ENCODE assay signal across 1 cellular context in genomic region chr22:31630331-31631329, GRCh38.
TF ChIP-seq lines count a peak whose summit lies in the region.

No MANE protein-coding gene starts in this region.

TF ChIP-seq in K562, 482 proteins besides CTCF, POLR2A, EP300 and RAD21 (continued from another document and continues in another):
- TF ChIP-seq MLLT1 (IDR thresholded peaks at IDR 0.05): no peak
- no peak for TF ChIP-seq HDAC3 (IDR thresholded peaks at IDR 0.05; ENCODE audit: borderline replicate concordance, partially characterized antibody)
- TF ChIP-seq HNRNPH1 (optimal IDR thresholded peaks at IDR 0.05; ENCODE audit: low read depth, low read length): no peak
- TF ChIP-seq LEF1 (IDR thresholded peaks at IDR 0.05): no peak
- TF ChIP-seq KDM5B (IDR thresholded peaks at IDR 0.05; ENCODE audit: insufficient replicate concordance, low read depth, low read length): peak; percentile 50
- no peak for TF ChIP-seq STAT5B (CRISPR knock-in tag; IDR thresholded peaks at IDR 0.05)
- no peak for TF ChIP-seq RUNX1 (IDR thresholded peaks at IDR 0.05; ENCODE audit: low read depth)
- TF ChIP-seq FOS (IDR thresholded peaks at IDR 0.05; ENCODE audit: extremely low read depth, insufficient read length): no peak
- TF ChIP-seq ATF6 (CRISPR knock-in tag; IDR thresholded peaks at IDR 0.05): no peak
- no peak for TF ChIP-seq NEUROD1 (IDR thresholded peaks at IDR 0.05; ENCODE audit: borderline replicate concordance, low read depth, low read length, partially characterized antibody)
- no peak for TF ChIP-seq SMAD2 (IDR thresholded peaks at IDR 0.05; ENCODE audit: low read depth, low read length)
- TF ChIP-seq ZNF785 (CRISPR knock-in tag; IDR thresholded peaks at IDR 0.05): no peak
- peak; percentile 59 for TF ChIP-seq CREM (IDR thresholded peaks at IDR 0.05; ENCODE audit: low read depth)
- no peak for TF ChIP-seq SLC30A9 (CRISPR knock-in tag; IDR thresholded peaks at IDR 0.05)
- TF ChIP-seq ZBTB49 (CRISPR knock-in tag; IDR thresholded peaks at IDR 0.05; ENCODE audit: borderline replicate concordance): no peak
- 0 out of 2 replicates have a peak, but pooled peaks have one; percentile 15 for TF ChIP-seq ETS1 (conservative IDR thresholded peaks at IDR 0.05; ENCODE audit: control insufficient read depth, low read depth, low read length)
- TF ChIP-seq DPF2 (IDR thresholded peaks at IDR 0.05): peak; percentile 15; the same call in 1 of the 2 replicates
- peak; percentile 93 for TF ChIP-seq MAX (CRISPR knock-in tag; IDR thresholded peaks at IDR 0.05)
- TF ChIP-seq STAT6 (CRISPR knock-in tag; IDR thresholded peaks at IDR 0.05): no peak
- no peak for TF ChIP-seq LCOR (CRISPR knock-in tag; IDR thresholded peaks at IDR 0.05)
- TF ChIP-seq PCBP2 (IDR thresholded peaks at IDR 0.05; ENCODE audit: low read depth, low read length, poor library complexity, severe bottlenecking): no peak
- no peak for TF ChIP-seq KLF1 (tag; IDR thresholded peaks at IDR 0.05)
- no peak for TF ChIP-seq ZNF124 (CRISPR knock-in tag; IDR thresholded peaks at IDR 0.05)
- no peak for TF ChIP-seq NR1H2 (CRISPR knock-in tag; IDR thresholded peaks at IDR 0.05)
- TF ChIP-seq ARNT (IDR thresholded peaks at IDR 0.05): no peak
- TF ChIP-seq ZNF280B (CRISPR knock-in tag; IDR thresholded peaks at IDR 0.05): no peak
- no peak for TF ChIP-seq ZNF699 (CRISPR knock-in tag; IDR thresholded peaks at IDR 0.05; ENCODE audit: insufficient replicate concordance)
- no peak for TF ChIP-seq SETDB1 (IDR thresholded peaks at IDR 0.05; ENCODE audit: low read length)
- no peak for TF ChIP-seq ESRRB (CRISPR knock-in tag; IDR thresholded peaks at IDR 0.05; ENCODE audit: borderline replicate concordance)
- peak; percentile 58 for TF ChIP-seq USF2 (CRISPR knock-in tag; IDR thresholded peaks at IDR 0.05)
- no peak for TF ChIP-seq NCOA1 (IDR thresholded peaks at IDR 0.05; ENCODE audit: low read depth)
- no peak for TF ChIP-seq ZBTB34 (CRISPR knock-in tag; IDR thresholded peaks at IDR 0.05)
- TF ChIP-seq NFRKB (IDR thresholded peaks at IDR 0.05; ENCODE audit: low read depth): no peak
- no peak for TF ChIP-seq GTF2A2 (tag; IDR thresholded peaks at IDR 0.05)
- TF ChIP-seq REST (CRISPR knock-in tag; IDR thresholded peaks at IDR 0.05; ENCODE audit: low read depth): no peak
- no peak for TF ChIP-seq PKNOX1 (IDR thresholded peaks at IDR 0.05)
- no peak for TF ChIP-seq BRD4 (IDR thresholded peaks at IDR 0.05)
